In the genomic region with DNA sequence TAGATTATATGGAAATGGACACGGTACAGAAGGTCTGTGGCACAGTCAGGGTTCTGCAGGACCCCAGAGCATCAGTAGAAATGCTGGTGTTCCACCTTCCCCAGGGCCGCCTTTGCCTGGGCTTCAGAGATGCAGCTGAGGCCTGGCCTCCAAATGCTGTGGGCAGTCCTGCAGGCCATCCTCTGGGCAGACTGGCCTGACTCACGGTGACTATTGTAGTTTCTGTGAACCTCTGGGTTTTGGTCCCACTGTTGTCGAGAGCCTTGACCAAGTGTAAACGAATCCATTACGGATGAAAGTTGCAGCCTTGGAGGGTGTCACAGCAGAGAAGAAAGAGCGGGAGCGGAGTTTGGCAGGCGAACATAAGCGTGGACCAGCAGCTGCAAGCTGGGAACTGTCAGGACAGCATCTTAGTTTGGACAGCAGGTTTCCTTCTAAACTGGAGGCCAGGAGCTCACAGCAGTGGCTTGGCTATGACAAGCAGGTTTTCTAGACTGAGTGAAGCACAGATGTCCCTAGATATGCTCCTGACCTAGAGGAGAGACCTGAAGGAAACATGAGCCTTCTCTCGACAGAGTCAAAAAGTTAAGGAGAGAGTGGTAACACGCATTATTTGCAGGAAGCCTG, we compare ENCODE assay signal across 25 cellular contexts. TPM values are rescaled to one million over a fixed set of nuclear protein-coding genes. Genes with fewer than 3 reads are reported as not detected.
A peak's percentile ranks its signal among the peaks of the same experiment; 100 is the strongest.
DNase-seq lines count a peak whose midpoint lies in the region; ATAC-seq, FAIRE-seq and TF ChIP-seq lines count a peak whose summit lies in the region.
"Had no signal": no experiment of that assay in that cellular context is flagged by ENCODE, and none has a peak within 500 bp of the region (broad histone marks: within the 10 kb centered on the region; RNA-seq: fewer than 3 reads in every experiment).

No MANE protein-coding gene starts in this region.

- no peak overlapping the region for H3K23ac ChIP-seq in H1 (ENCODE audit: insufficient read length)

- no peak overlapping the region for H3K9ac ChIP-seq in H1 (replicated peaks in 1 of 4; ENCODE audit: extremely low read depth in 1 of 4, low read depth in 3 of 4, low read length in 3 of 4)

- H3K79me1 ChIP-seq in H1 (ENCODE audit: low read depth, low read length): no peaks in the 10 kb centered on the region

- TF ChIP-seq EP300 in H1 (IDR thresholded peaks at IDR 0.05; ENCODE audit: borderline replicate concordance in 1 of 2, low read depth in 2 of 2, low read length in 2 of 2): no peak

- no peak for DNase-seq in H1 (ENCODE audit: low read depth in 1 of 2, low spot score in 2 of 2)
- DNase-seq in mucosa of descending colon: no peak
- no peak for DNase-seq in stimulated activated effector memory CD8-positive, alpha-beta T cell treated with anti-CD3 and anti-CD28 coated beads, Interleukin-12 subunit alpha, Interleukin-12 subunit beta, amount 100 ng/mL, for 72 hours (ENCODE audit: low spot score in 2 of 2)
- DNase-seq in HuH-7 (ENCODE audit: low spot score): no peak
- no peak for DNase-seq in LoVo (ENCODE audit: low spot score)
- no peak for DNase-seq in COLO668 (lab: John Stamatoyannopoulos, UW; ENCODE audit: unreplicated experiment)
- DNase-seq: activated CD4-positive, alpha-beta T cell treated with anti-CD3 and anti-CD28 coated beads for 4 hours; activated CD8-positive, alpha-beta T cell treated with anti-CD3 and anti-CD28 coated beads, Interleukin-2, amount 10 ng/mL, durations not matched to agents 7 days and 5 days; activated naive CD4-positive, alpha-beta T cell treated with anti-CD3 and anti-CD28 coated beads, Interleukin-2, amount 50 U/mL, for 16 hours; COR-L47; cortex of kidney; foreskin fibroblast; natural killer cell; NCI-H446; NCI-H748 treated with DMSO at 0.1 percent for 48 hours; retina; SJCRH30; spleen; stimulated activated CD4-positive, alpha-beta T cell treated with anti-CD3 and anti-CD28 coated beads, Interleukin-2, amount 100 ng/mL, for 48 hours; SW 1271 had no signal

- H2BK12ac ChIP-seq in H1 (ENCODE audit: low read depth, low read length): no peak overlapping the region

- no peak overlapping the region for H3K4ac ChIP-seq in H1 (replicated peaks; ENCODE audit: insufficient read length, low read depth, low read length)

- H3K56ac ChIP-seq in H1 (replicated peaks; ENCODE audit: insufficient read length, low read depth, low read length): no peak overlapping the region

- H3K36me3 Mint-ChIP-seq in stimulated activated effector memory CD8-positive, alpha-beta T cell treated with anti-CD3 and anti-CD28 coated beads, Interleukin-12 subunit alpha, Interleukin-12 subunit beta, amount 100 ng/mL, for 72 hours: no peaks in the 10 kb centered on the region
- H3K36me3 Mint-ChIP-seq: natural killer cell had no signal

- TF ChIP-seq RAD21 in H1 (IDR thresholded peaks at IDR 0.05 in 1 of 2, conservative IDR thresholded peaks at IDR 0.05 in 1 of 2; ENCODE audit: low read depth in 2 of 2, low read length in 2 of 2): no peak

- FAIRE-seq in H1 (lab: Jason Lieb, UNC): no peak
- FAIRE-seq: GM12891 had no signal

- CTCF ChIA-PET in H1 (lab: Charles Lee; ENCODE audit: partially characterized antibody): interaction anchor here (0.6 to 2.8 kb wide), 11 partner anchors 8 to 225 kb away, joined by 3 to 9 read pairs (median 3); no protein-coding TSS in a partner anchor

- no peak overlapping the region for H3K18ac ChIP-seq in H1 (ENCODE audit: extremely low read depth, low read length)

- no peak overlapping the region for H3K27ac Mint-ChIP-seq in stimulated activated effector memory CD8-positive, alpha-beta T cell treated with anti-CD3 and anti-CD28 coated beads, Interleukin-12 subunit alpha, Interleukin-12 subunit beta, amount 100 ng/mL, for 72 hours
- H3K27ac Mint-ChIP-seq: activated CD8-positive, alpha-beta T cell treated with anti-CD3 and anti-CD28 coated beads, Interleukin-2, amount 10 ng/mL, durations not matched to agents 7 days and 5 days; natural killer cell had no signal

- no peaks in the 10 kb centered on the region; a peak in 1 of 7 replicates for H3K4me1 ChIP-seq in H1 (replicated peaks in 1 of 4; ENCODE audit: control insufficient read depth in 3 of 4, insufficient read depth in 4 of 4, low read length in 3 of 4)
- H3K4me1 ChIP-seq in mucosa of descending colon (ENCODE audit: low read depth): no peaks in the 10 kb centered on the region
- H3K4me1 ChIP-seq: HAP-1, SJCRH30, spleen, tibial nerve had no signal

- no peak overlapping the region for H2BK5ac ChIP-seq in H1 (ENCODE audit: low read depth, low read length)

- H2BK20ac ChIP-seq in H1 (ENCODE audit: low read length): no peak overlapping the region

- no peaks in the 10 kb centered on the region for H3K79me2 ChIP-seq in H1 (ENCODE audit: control insufficient read depth in 1 of 2, insufficient read depth in 2 of 2, low read length in 2 of 2)

- H3K36me3 ChIP-seq in H1 (ENCODE audit: control insufficient read depth in 2 of 4, insufficient read depth in 4 of 4, low read length in 3 of 4) (no peaks in the 10 kb centered on the region), mucosa of descending colon (ENCODE audit: low read depth) (no peaks in the 10 kb centered on the region)
- H3K36me3 ChIP-seq: HAP-1, SJCRH30, spleen, tibial nerve had no signal

- H2BK15ac ChIP-seq in H1 (ENCODE audit: low read length): no peak overlapping the region

- H3K9me3 ChIP-seq in H1 (ENCODE audit: insufficient read depth in 2 of 2, low read depth in 1 of 2, low read length in 1 of 2) (no peaks in the 10 kb centered on the region), mucosa of descending colon (no peaks in the 10 kb centered on the region)
- H3K9me3 ChIP-seq: HAP-1, SJCRH30, spleen, tibial nerve had no signal

- TF ChIP-seq CTCF in H1 (IDR thresholded peaks at IDR 0.05; ENCODE audit: control extremely low read depth in 1 of 3, insufficient read depth in 1 of 3, low read depth in 1 of 3, low read length in 3 of 3) (no peak), mucosa of descending colon (IDR thresholded peaks at IDR 0.05) (no peak)

- POLR2A ChIA-PET in H1 (lab: Charles Lee; ENCODE audit: partially characterized antibody): interaction anchor here (1.0 to 2.6 kb wide), 4 partner anchors 9 to 48 kb away, joined by 3 to 10 read pairs (median 4); partner anchors contain the start of gene BCLAF1

- H3K27ac ChIP-seq in angular gyrus (ENCODE audit: low read depth, low read length) (peak overlapping the region; percentile 49), H1 (ENCODE audit: low read depth, low read length) (no peak overlapping the region)
- H3K27ac ChIP-seq: SJCRH30, spleen, tibial nerve had no signal

- no peaks in the 10 kb centered on the region for H3K4me1 Mint-ChIP-seq in stimulated activated effector memory CD8-positive, alpha-beta T cell treated with anti-CD3 and anti-CD28 coated beads, Interleukin-12 subunit alpha, Interleukin-12 subunit beta, amount 100 ng/mL, for 72 hours
- H3K4me1 Mint-ChIP-seq: natural killer cell had no signal

- no peak overlapping the region for H3K14ac ChIP-seq in H1 (ENCODE audit: insufficient read length)

- H3K9me3 Mint-ChIP-seq in stimulated activated effector memory CD8-positive, alpha-beta T cell treated with anti-CD3 and anti-CD28 coated beads, Interleukin-12 subunit alpha, Interleukin-12 subunit beta, amount 100 ng/mL, for 72 hours: no peaks in the 10 kb centered on the region
- H3K9me3 Mint-ChIP-seq: natural killer cell had no signal

- no peak overlapping the region for H4K5ac ChIP-seq in H1 (ENCODE audit: insufficient read length, low read depth, low read length)

- no peaks in the 10 kb centered on the region for H4K20me1 ChIP-seq in H1 (replicated peaks in 1 of 2; ENCODE audit: control insufficient read depth in 1 of 2, insufficient read depth in 2 of 2, low read length in 2 of 2)

- 89% methylated on average over 12 of the region's 12 CpGs; no CpG with 5 or more reads in 1 of the 2 experiments for WGBS in H1 (ENCODE audit: extremely low coverage in 1 of 2, insufficient coverage in 1 of 2, insufficient read length in 1 of 2, insufficient replicate concordance in 2 of 2, low coverage in 1 of 2, low lambda C conversion rate in 2 of 2, missing lambda C conversion rate in 1 of 2), 2 experiments

- no peak overlapping the region for H3K4me2 ChIP-seq in H1 (ENCODE audit: insufficient read depth in 1 of 2, low read depth in 2 of 2, low read length in 2 of 2)

- ATAC-seq in mucosa of descending colon: peak; percentile 10
- ATAC-seq in stimulated activated effector memory CD8-positive, alpha-beta T cell treated with anti-CD3 and anti-CD28 coated beads, Interleukin-12 subunit alpha, Interleukin-12 subunit beta, amount 100 ng/mL, for 72 hours: peak; percentile 34
- ATAC-seq: activated CD8-positive, alpha-beta T cell treated with anti-CD3 and anti-CD28 coated beads, Interleukin-2, amount 10 ng/mL, durations not matched to agents 7 days and 5 days; natural killer cell had no signal

- H2AFZ ChIP-seq in H1 (ENCODE audit: low read length): no peak overlapping the region

- no peak overlapping the region for H4K8ac ChIP-seq in H1 (ENCODE audit: extremely low read depth, insufficient read depth, low read length)

- no peak overlapping the region for H4K91ac ChIP-seq in H1 (replicated peaks; ENCODE audit: insufficient read length, low read length)

- H2AK5ac ChIP-seq in H1 (ENCODE audit: low read depth, low read length): peak overlapping the region; percentile 19; the same call in 1 of the 2 replicates

- TF ChIP-seq POLR2A in H1 (IDR thresholded peaks at IDR 0.05; ENCODE audit: control extremely low read depth in 1 of 2, low read depth in 2 of 2, low read length in 2 of 2): no peak

- no peak overlapping the region for H3K4me3 Mint-ChIP-seq in stimulated activated effector memory CD8-positive, alpha-beta T cell treated with anti-CD3 and anti-CD28 coated beads, Interleukin-12 subunit alpha, Interleukin-12 subunit beta, amount 100 ng/mL, for 72 hours
- H3K4me3 Mint-ChIP-seq: activated CD8-positive, alpha-beta T cell treated with anti-CD3 and anti-CD28 coated beads, Interleukin-2, amount 10 ng/mL, durations not matched to agents 7 days and 5 days; natural killer cell had no signal

- H3K23me2 ChIP-seq in H1 (ENCODE audit: low read depth, low read length): no peaks in the 10 kb centered on the region

- no peaks in the 10 kb centered on the region; a peak in 1 of 7 replicates for H3K27me3 ChIP-seq in H1 (replicated peaks in 1 of 4; ENCODE audit: control insufficient read depth in 3 of 4, extremely low read depth in 1 of 4, insufficient read depth in 3 of 4, low read length in 3 of 4)
- H3K27me3 ChIP-seq: tibial nerve had no signal

- intact Hi-C loops in mucosa of descending colon (cut with DNase I, micrococcal nuclease): no loop called here

- H2BK120ac ChIP-seq in H1 (replicated peaks; ENCODE audit: low read depth, low read length): no peak overlapping the region

- H3K4me3 ChIP-seq in H1 (ENCODE audit: extremely low read depth in 1 of 4, insufficient read depth in 2 of 4, low read depth in 3 of 4, low read length in 4 of 4) (no peak overlapping the region), mucosa of descending colon (no peak overlapping the region)
- H3K4me3 ChIP-seq: HAP-1, lung, SJCRH30, spleen, tibial nerve had no signal

RNA-seq across cellular contexts. Expression of gene BCLAF1, which starts 46.2 kb away (rescaled TPM):
- 230 and 231 TPM in 2 replicates for total RNA-seq in H1 (2021; fragmentation: NEBNext Ultra II Directional; extraction: Animal tissue kit (Norgen Biotek cat#: 25700))
- polyA plus RNA-seq in H1 (2011; rRNA removed): 17.4 and 30.5 TPM in 2 replicates
- 33.3 TPM for polyA plus RNA-seq in H1 (2011; cell fraction: cytosol; rRNA removed)
- 47.1 TPM for polyA plus RNA-seq in H1 (2011; cell fraction: nucleus; rRNA removed)
- polyA plus RNA-seq in H1 (2012, experiment 1 of 2): 77.4 to 217 TPM (median 108 TPM) in 4 replicates
- 3.2 TPM for polyA plus RNA-seq in H1 (2012, experiment 2 of 2)
- 141 TPM for polyA plus RNA-seq in H1 (2013, experiment 1 of 2)
- polyA plus RNA-seq in H1 (2013, experiment 2 of 2): 136 TPM
- 141 and 194 TPM in 2 replicates for polyA minus RNA-seq in H1 (2011; rRNA and poly(A)+ RNA removed)
- polyA minus RNA-seq in H1 (2011; cell fraction: cytosol; rRNA and poly(A)+ RNA removed): 120 TPM
- polyA minus RNA-seq in H1 (2011; cell fraction: nucleus; rRNA and poly(A)+ RNA removed): 197 TPM
- total RNA-seq in mucosa of descending colon: 100 to 1,000 TPM; 111 to 130 (median 123) TPM
